ENCODE assay signal across 17 cellular contexts in genomic region chrY:19573646-19574045, GRCh38.
"Had no signal": no experiment of that assay in that cellular context is flagged by ENCODE, and none has a peak within 500 bp of the region (broad histone marks: within the 10 kb centered on the region; RNA-seq: fewer than 3 reads in every experiment).

No MANE protein-coding gene starts in this region.

- H3K4me1 Mint-ChIP-seq: endodermal cell had no signal

- H3K9me3 Mint-ChIP-seq: effector memory CD8-positive, alpha-beta T cell; endodermal cell; naive thymus-derived CD4-positive, alpha-beta T cell had no signal

- H3K27ac Mint-ChIP-seq: effector memory CD8-positive, alpha-beta T cell; endodermal cell had no signal

- H3K27ac ChIP-seq: coronary artery, esophagus muscularis mucosa, foreskin keratinocyte, gastroesophageal sphincter, heart right ventricle, left lung, lower lobe of right lung had no signal

- H3K36me3 ChIP-seq: esophagus muscularis mucosa, heart right ventricle, left lung, lower lobe of right lung had no signal

- H3K4me3 Mint-ChIP-seq: endodermal cell had no signal

- H3K4me1 ChIP-seq: foreskin keratinocyte, left lung, lower lobe of right lung had no signal

- H3K9me3 ChIP-seq: esophagus muscularis mucosa, gastroesophageal sphincter, heart right ventricle, left lung, lower lobe of right lung had no signal

- H3K4me3 ChIP-seq: coronary artery, esophagus muscularis mucosa, gastroesophageal sphincter, heart right ventricle, left lung, lower lobe of right lung had no signal

- H3K27me3 ChIP-seq: esophagus muscularis mucosa, foreskin keratinocyte, gastroesophageal sphincter, heart right ventricle, left lung had no signal

- ATAC-seq: effector memory CD8-positive, alpha-beta T cell; foreskin keratinocyte; gastroesophageal sphincter; heart right ventricle; left cardiac atrium; left lung; left ventricle myocardium superior; lower lobe of right lung; naive thymus-derived CD4-positive, alpha-beta T cell had no signal

- H3K27me3 Mint-ChIP-seq: effector memory CD8-positive, alpha-beta T cell; naive thymus-derived CD4-positive, alpha-beta T cell had no signal

- DNase-seq: effector CD8-positive, alpha-beta T cell; effector memory CD8-positive, alpha-beta T cell; endodermal cell; foreskin keratinocyte; head of caudate nucleus; heart right ventricle; hippocampal formation; left cardiac atrium; left lung; left ventricle myocardium superior; lower lobe of right lung; mesenchymal stem cell; midbrain; naive thymus-derived CD4-positive, alpha-beta T cell had no signal
